Comparison of ENCODE assay signal across 27 cellular contexts in genomic region chr12:87923361-87923760, GRCh38.
"Had no signal": no experiment of that assay in that cellular context is flagged by ENCODE, and none has a peak within 500 bp of the region (broad histone marks: within the 10 kb centered on the region; RNA-seq: fewer than 3 reads in every experiment).

No MANE protein-coding gene starts in this region.

- ATAC-seq: activated CD4-positive, CD25-positive, alpha-beta regulatory T cell treated with anti-CD3 and anti-CD28 coated beads, Interleukin-2, amount 50 U/mL, for 24 hours; left lung; lower lobe of right lung; sciatic nerve; stimulated activated naive B cell treated with anti-CD40 and anti-IgM and Interleukin-4, amounts not matched to agents 10 μg/mL and 1 μg/mL and 100 μg/mL, for 72 hours had no signal

- H3K4me1 ChIP-seq: breast epithelium, left lung, lower lobe of right lung, stomach, suprapubic skin, tibial nerve had no signal

- H3K27me3 ChIP-seq: breast epithelium, left lung, neutrophil, ovary, stomach, suprapubic skin, tibial nerve had no signal

- H3K4me3 ChIP-seq: breast epithelium, coronary artery, left lung, lower lobe of right lung, ovary, stomach, suprapubic skin, tibial nerve had no signal

- DNase-seq: activated CD4-positive, alpha-beta T cell treated with anti-CD3 and anti-CD28 coated beads for 48 hours; activated CD4-positive, alpha-beta T cell treated with anti-CD3 and anti-CD28 coated beads, Interleukin-2, amount 50 U/mL, for 48 hours; activated CD8-positive, alpha-beta memory T cell treated with anti-CD3 and anti-CD28 coated beads, Interleukin-2, amount 50 U/mL, for 4 hours; activated gamma-delta T cell; activated naive CD4-positive, alpha-beta T cell treated with anti-CD3 and anti-CD28 coated beads, Interleukin-2, amount 10 ng/mL, durations not matched to agents 7 days and 5 days; activated naive CD8-positive, alpha-beta T cell treated with anti-CD3 and anti-CD28 coated beads, Interleukin-2, amount 10 ng/mL, durations not matched to agents 7 days and 5 days; activated T-cell treated with anti-CD3 and anti-CD28 coated beads, Interleukin-2, amount 50 U/mL, for 1 hour; left lung; lower lobe of right lung; mesendoderm; nephron progenitor cell; ovary; retina; stimulated activated CD4-positive, alpha-beta T cell treated with anti-CD3 and anti-CD28 coated beads, Interleukin-15, amount 100 ng/mL, for 24 hours; stimulated activated CD4-positive, alpha-beta T cell treated with anti-CD3 and anti-CD28 coated beads, Interleukin-2, amount 100 ng/mL, for 24 hours; stimulated activated naive B cell treated with anti-CD40 and anti-IgM and Interleukin-4, amounts not matched to agents 10 μg/mL and 1 μg/mL and 100 μg/mL, for 72 hours; stomach; SW 1271; T-helper 9 cell; WERI-Rb-1 had no signal

- H3K9me3 ChIP-seq: breast epithelium, left lung, lower lobe of right lung, neutrophil, ovary, stomach, suprapubic skin, tibial nerve had no signal

- H3K27ac ChIP-seq: breast epithelium, coronary artery, left lung, lower lobe of right lung, neutrophil, ovary, stomach, suprapubic skin, tibial nerve, WERI-Rb-1 had no signal

- H3K36me3 ChIP-seq: breast epithelium, left lung, lower lobe of right lung, neutrophil, ovary, stomach, suprapubic skin, tibial nerve, WERI-Rb-1 had no signal
